Comparison of ENCODE assay signal across 20 cellular contexts in genomic region chr3:100486808-100487207, GRCh38. TPM values are rescaled to one million over a fixed set of nuclear protein-coding genes. Genes with fewer than 3 reads are reported as not detected.
A peak's percentile ranks its signal among the peaks of the same experiment; 100 is the strongest.
DNase-seq lines count a peak whose midpoint lies in the region; ATAC-seq, FAIRE-seq and TF ChIP-seq lines count a peak whose summit lies in the region.
"Had no signal": no experiment of that assay in that cellular context is flagged by ENCODE, and none has a peak within 500 bp of the region (broad histone marks: within the 10 kb centered on the region; RNA-seq: fewer than 3 reads in every experiment).

No MANE protein-coding gene starts in this region.

- H3K9me3 ChIP-seq in GM23248 (ENCODE audit: low read depth) (no peaks in the 10 kb centered on the region), HEK293 (ENCODE audit: control insufficient read depth, insufficient read depth, low read depth, low read length) (no peaks in the 10 kb centered on the region), endothelial cell of umbilical vein (replicated peaks; ENCODE audit: control insufficient read depth, insufficient read depth, low read length) (no peaks in the 10 kb centered on the region), keratinocyte (ENCODE audit: control insufficient read depth, low read depth, low read length) (no peaks in the 10 kb centered on the region), spleen (no peaks in the 10 kb centered on the region)
- H3K9me3 ChIP-seq: BE2C, HAP-1 had no signal

- dilution Hi-C loops in endothelial cell of umbilical vein (cut with MboI; ENCODE audit: extremely low pct_ligation_motif_present, low sequenced_read_pairs) (no loop called here), keratinocyte (cut with MboI; ENCODE audit: extremely low pct_ligation_motif_present, low sequenced_read_pairs) (no loop called here)

- CTCF ChIA-PET in HEK293 (lab: Yijun Ruan, JAX) (interaction anchor here (1.4 kb wide), 1 partner anchor 24 kb away, joined by 3 read pairs; no protein-coding TSS in a partner anchor), endothelial cell of umbilical vein (lab: Charles Lee) (interaction anchor here (0.7 kb wide), 1 partner anchor 24 kb away, joined by 3 read pairs; no protein-coding TSS in a partner anchor)

- no peak overlapping the region for H3K4me3 ChIP-seq in GM23248
- H3K4me3 ChIP-seq in HEK293 (ENCODE audit: low read depth, low read length), result no peak overlapping the region
- no peak overlapping the region for H3K4me3 ChIP-seq in endothelial cell of umbilical vein (replicated peaks in 1 of 3; ENCODE audit: insufficient read depth in 1 of 3, low read depth in 1 of 3, low read length in 3 of 3)
- H3K4me3 ChIP-seq in keratinocyte (ENCODE audit: control insufficient read depth in 2 of 3, extremely low read depth in 1 of 3, insufficient read depth in 2 of 3, low read depth in 1 of 3, low read length in 3 of 3), result no peak overlapping the region
- H3K4me3 ChIP-seq in coronary artery, result no peak overlapping the region
- no peak overlapping the region for H3K4me3 ChIP-seq in spleen
- H3K4me3 ChIP-seq: GM12878, HAP-1 had no signal

- no peaks in the 10 kb centered on the region for H3K4me1 Mint-ChIP-seq in stimulated activated memory B cell treated with anti-CD40 and anti-IgM and Interleukin-4, amounts not matched to agents 10 μg/mL and 1 μg/mL and 100 μg/mL, for 72 hours

- no peaks in the 10 kb centered on the region for H3K9me2 ChIP-seq in GM23248 (ENCODE audit: insufficient read depth)

- H3K27ac Mint-ChIP-seq in stimulated activated memory B cell treated with anti-CD40 and anti-IgM and Interleukin-4, amounts not matched to agents 10 μg/mL and 1 μg/mL and 100 μg/mL, for 72 hours, result no peak overlapping the region
- H3K27ac Mint-ChIP-seq: CD4-positive, CD25-positive, alpha-beta regulatory T cell had no signal

- no peaks in the 10 kb centered on the region for H3K79me2 ChIP-seq in GM23248 (ENCODE audit: insufficient read depth)
- no peaks in the 10 kb centered on the region for H3K79me2 ChIP-seq in endothelial cell of umbilical vein (ENCODE audit: control insufficient read depth, insufficient read depth, low read length)
- H3K79me2 ChIP-seq in keratinocyte (ENCODE audit: control insufficient read depth, insufficient read depth, low read length), result no peaks in the 10 kb centered on the region

- H3K9me3 Mint-ChIP-seq in stimulated activated memory B cell treated with anti-CD40 and anti-IgM and Interleukin-4, amounts not matched to agents 10 μg/mL and 1 μg/mL and 100 μg/mL, for 72 hours, result no peaks in the 10 kb centered on the region
- H3K9me3 Mint-ChIP-seq: CD8-positive, alpha-beta memory T cell had no signal

- FAIRE-seq in endothelial cell of umbilical vein (lab: Jason Lieb, UNC), result no peak
- FAIRE-seq in keratinocyte (lab: Jason Lieb, UNC), result peak; percentile 13
- FAIRE-seq: A204.1, GM12878 had no signal

- in situ Hi-C loops in GM23248 (cut with MboI), result no loop called here

- H3K36me3 Mint-ChIP-seq in stimulated activated memory B cell treated with anti-CD40 and anti-IgM and Interleukin-4, amounts not matched to agents 10 μg/mL and 1 μg/mL and 100 μg/mL, for 72 hours, result no peaks in the 10 kb centered on the region
- H3K36me3 Mint-ChIP-seq: CD4-positive, CD25-positive, alpha-beta regulatory T cell; CD8-positive, alpha-beta memory T cell had no signal

- H3K4me2 ChIP-seq in GM23248 (ENCODE audit: unreplicated experiment) (no peak overlapping the region), endothelial cell of umbilical vein (ENCODE audit: insufficient read depth, low read length) (no peak overlapping the region), keratinocyte (ENCODE audit: control insufficient read depth, extremely low read depth, insufficient read depth, low read depth, low read length) (no peak overlapping the region)

- no peaks in the 10 kb centered on the region for H3K27me3 ChIP-seq in GM23248 (replicated peaks; ENCODE audit: insufficient read depth)
- peaks cover 13 to 16% of the 10 kb centered on the region in 2 experiments for H3K27me3 ChIP-seq in endothelial cell of umbilical vein (ENCODE audit: control insufficient read depth in 2 of 2, insufficient read depth in 2 of 2, low read length in 2 of 2)
- H3K27me3 ChIP-seq in keratinocyte (ENCODE audit: control insufficient read depth, extremely low read depth, insufficient read depth, low read length), result no peaks in the 10 kb centered on the region
- peaks cover 0 to 4% (median 0%) of the 10 kb centered on the region in 7 donors for H3K27me3 ChIP-seq in spleen (replicated peaks in 1 of 7)
- H3K27me3 ChIP-seq: BE2C had no signal

- WGBS in GM23248 (ENCODE audit: low coverage in 1 of 2, low lambda C conversion rate in 2 of 2, missing lambda C conversion rate in 2 of 2), 2 experiments, result 80 to 82% methylated on average over 2 of the region's 2 CpGs
- 77 to 87% (median 81%) methylated on average over 2 of the region's 2 CpGs for WGBS in spleen, 5 donors

- no peak overlapping the region for H3K4me3 Mint-ChIP-seq in stimulated activated memory B cell treated with anti-CD40 and anti-IgM and Interleukin-4, amounts not matched to agents 10 μg/mL and 1 μg/mL and 100 μg/mL, for 72 hours
- H3K4me3 Mint-ChIP-seq: CD4-positive, CD25-positive, alpha-beta regulatory T cell; CD8-positive, alpha-beta memory T cell had no signal

- H3K27ac ChIP-seq in GM23248 (no peak overlapping the region), HEK293 (ENCODE audit: extremely low read depth, low read depth, low read length) (no peak overlapping the region), endothelial cell of umbilical vein (ENCODE audit: insufficient read depth, low read depth, low read length) (no peak overlapping the region), keratinocyte (ENCODE audit: control insufficient read depth, insufficient read depth, low read length) (no peak overlapping the region), coronary artery (no peak overlapping the region), spleen (no peak overlapping the region)

- H2AFZ ChIP-seq in GM23248 (no peak overlapping the region), endothelial cell of umbilical vein (ENCODE audit: low read depth, low read length) (no peak overlapping the region), keratinocyte (ENCODE audit: control insufficient read depth, low read length) (no peak overlapping the region)

- H3K4me1 ChIP-seq in GM23248 (ENCODE audit: insufficient read depth), result peaks cover 6% of the 10 kb centered on the region; the same call in 1 of the 2 replicates
- H3K4me1 ChIP-seq in HEK293 (ENCODE audit: control insufficient read depth, insufficient read depth, low read length), result no peaks in the 10 kb centered on the region
- H3K4me1 ChIP-seq in endothelial cell of umbilical vein (ENCODE audit: control insufficient read depth, extremely low read depth, insufficient read depth, low read length), result peaks cover 1% of the 10 kb centered on the region
- peaks cover 4% of the 10 kb centered on the region for H3K4me1 ChIP-seq in keratinocyte (ENCODE audit: control insufficient read depth, extremely low read depth, insufficient read depth, low read length)
- H3K4me1 ChIP-seq in spleen, result peaks cover 0 to 5% (median 3%) of the 10 kb centered on the region in 6 donors
- H3K4me1 ChIP-seq: BE2C had no signal

- DNase-seq in GM23248, result peak; percentile 30
- no peak for DNase-seq in endothelial cell of umbilical vein (ENCODE audit: low read depth, low spot score)
- DNase-seq in keratinocyte (ENCODE audit: low read depth, low spot score), result no peak
- no peak for DNase-seq in coronary artery (ENCODE audit: low spot score)
- DNase-seq in spleen, result no peak
- DNase-seq: ACHN; BE2C; C1 segment of cervical spinal cord; CD4-positive, CD25-positive, alpha-beta regulatory T cell; CD8-positive, alpha-beta memory T cell; COR-L47; DMS 273 treated with DMSO at 0.1 percent for 48 hours; DMS53; DND-41; EL had no signal

- BruUV-seq in endothelial cell of umbilical vein (replicated peaks; lab: Mats Ljungman, UMichigan), result no TSS peak

- TF ChIP-seq POLR2A in endothelial cell of umbilical vein (IDR thresholded peaks at IDR 0.05; ENCODE audit: low read depth, low read length) (no peak), spleen (IDR thresholded peaks at IDR 0.05) (no peak)

- POLR2A ChIA-PET in HEK293 (lab: Yijun Ruan, JAX), result no interaction called here
- POLR2A ChIA-PET in endothelial cell of umbilical vein (lab: Charles Lee), result no interaction called here

- no peaks in the 10 kb centered on the region for H3K36me3 ChIP-seq in GM23248 (ENCODE audit: low read depth)
- H3K36me3 ChIP-seq in HEK293 (ENCODE audit: control insufficient read depth in 2 of 2, insufficient read depth in 1 of 2, low read length in 2 of 2), result no peaks in the 10 kb centered on the region
- H3K36me3 ChIP-seq in endothelial cell of umbilical vein (ENCODE audit: control insufficient read depth in 2 of 2, extremely low read depth in 1 of 2, insufficient read depth in 2 of 2, low read length in 2 of 2), result no peaks in the 10 kb centered on the region
- H3K36me3 ChIP-seq in keratinocyte (ENCODE audit: control insufficient read depth in 2 of 2, extremely low read depth in 1 of 2, insufficient read depth in 2 of 2, low read length in 2 of 2), result no peaks in the 10 kb centered on the region
- H3K36me3 ChIP-seq in spleen, result no peaks in the 10 kb centered on the region
- H3K36me3 ChIP-seq: BE2C, HAP-1 had no signal

- H3K9ac ChIP-seq in GM23248, result no peak overlapping the region
- no peak overlapping the region for H3K9ac ChIP-seq in endothelial cell of umbilical vein (replicated peaks; ENCODE audit: extremely low read depth, insufficient read depth, low read length)
- no peak overlapping the region for H3K9ac ChIP-seq in keratinocyte (ENCODE audit: control insufficient read depth, extremely low read depth, insufficient read depth, low read length)

- intact Hi-C loops in endothelial cell of umbilical vein (cut with micrococcal nuclease), result no loop called here
- intact Hi-C loops in spleen (cut with DNase I; ENCODE audit: low total_unique reads), result no loop called here

- H3K9me1 ChIP-seq in endothelial cell of umbilical vein (replicated peaks; ENCODE audit: control insufficient read depth, extremely low read depth, insufficient read depth, low read length) (no peaks in the 10 kb centered on the region), keratinocyte (ENCODE audit: control insufficient read depth, extremely low read depth, insufficient read depth, low read length) (no peaks in the 10 kb centered on the region)

- no peak for ATAC-seq in stimulated activated memory B cell treated with anti-CD40 and anti-IgM and Interleukin-4, amounts not matched to agents 10 μg/mL and 1 μg/mL and 100 μg/mL, for 72 hours
- ATAC-seq: GM12878 had no signal

- H3F3A ChIP-seq in GM23248 (ENCODE audit: insufficient read depth), result no peaks in the 10 kb centered on the region; the same call in 1 of the 2 replicates

- peaks cover 29% of the 10 kb centered on the region for H3K27me3 Mint-ChIP-seq in stimulated activated memory B cell treated with anti-CD40 and anti-IgM and Interleukin-4, amounts not matched to agents 10 μg/mL and 1 μg/mL and 100 μg/mL, for 72 hours

- TF ChIP-seq CTCF in HEK293 (tag by site-specific recombination; IDR thresholded peaks at IDR 0.05) (no peak), endothelial cell of umbilical vein (IDR thresholded peaks at IDR 0.05; ENCODE audit: extremely low read depth in 1 of 2, insufficient read depth in 1 of 2, low read depth in 1 of 2, low read length in 2 of 2) (no peak), keratinocyte (optimal IDR thresholded peaks at IDR 0.05 in 1 of 3, IDR thresholded peaks at IDR 0.05 in 1 of 3, conservative IDR thresholded peaks at IDR 0.05 in 1 of 3; ENCODE audit: extremely low read depth in 1 of 3, insufficient read depth in 2 of 3, low read length in 3 of 3) (no peak), coronary artery (IDR thresholded peaks at IDR 0.05) (no peak), spleen (IDR thresholded peaks at IDR 0.05 in 8 of 11, conservative IDR thresholded peaks at IDR 0.05 in 3 of 11) (no peak)

- H4K20me1 ChIP-seq in GM23248 (ENCODE audit: insufficient read depth) (no peaks in the 10 kb centered on the region), endothelial cell of umbilical vein (replicated peaks; ENCODE audit: control insufficient read depth, extremely low read depth, insufficient read depth, low read length) (no peaks in the 10 kb centered on the region), keratinocyte (ENCODE audit: control insufficient read depth, extremely low read depth, insufficient read depth, low read length) (no peaks in the 10 kb centered on the region)

RNA-seq across cellular contexts. Expression of gene TMEM45A, which starts 5.6 kb away (rescaled TPM):
- total RNA-seq in GM23248 (2014; rRNA removed; shearing (Covaris generic)), result 84.9 and 87.7 TPM in 2 replicates
- polyA plus RNA-seq in GM23248 (2016; fragmentation: Nextera tagmentation; extraction: Ambion mirVana) (133 and 134 TPM in 2 replicates), endothelial cell of umbilical vein (6.6 and 8.6 TPM in 2 replicates), keratinocyte (29.7 to 61.1 TPM (median 57.2 TPM) in 3 replicates), spleen (1 to 10 TPM; 1.2 to 3.7 (median 1.9) TPM)
- total RNA-seq in endothelial cell of umbilical vein (5.4 and 5.6 TPM in 2 replicates), spleen (10 to 100 TPM in 2 of 7 donors, 1 to 10 TPM in 5; 4.4 to 13.4 (median 6.3) TPM)
- 5.4 and 5.7 TPM in 2 replicates for polyA plus RNA-seq in endothelial cell of umbilical vein (2011; cell fraction: cytosol; rRNA removed)
- 2.5 and 2.9 TPM in 2 replicates for polyA plus RNA-seq in endothelial cell of umbilical vein (2011; cell fraction: nucleus; rRNA removed)
- 3.5 and 3.6 TPM in 2 replicates for polyA plus RNA-seq in endothelial cell of umbilical vein (2012)
- polyA minus RNA-seq in endothelial cell of umbilical vein (5.6 and 6.4 TPM in 2 replicates), keratinocyte (5.7 to 55.0 TPM (median 30.0 TPM) in 3 replicates)
- 3.3 TPM for polyA minus RNA-seq in endothelial cell of umbilical vein (2011; cell fraction: cytosol; rRNA and poly(A)+ RNA removed)
- 2.1 and 2.4 TPM in 2 replicates for polyA minus RNA-seq in endothelial cell of umbilical vein (2011; cell fraction: nucleus; rRNA and poly(A)+ RNA removed)
- polyA plus RNA-seq in keratinocyte (2011; ENCODE audit: low read depth), result 294 TPM
- polyA plus RNA-seq in keratinocyte (2011; cell fraction: cytosol; rRNA removed), result 29.0 and 46.3 TPM in 2 replicates
- polyA plus RNA-seq in keratinocyte (2011; cell fraction: nucleus; rRNA removed), result 37.4 and 69.0 TPM in 2 replicates
- 28.0 and 849 TPM in 2 replicates for polyA plus RNA-seq in keratinocyte (2012; ENCODE audit: low replicate concordance)
- polyA minus RNA-seq in keratinocyte (2011; cell fraction: cytosol; rRNA and poly(A)+ RNA removed), result 16.1 TPM
- 31.0 and 41.1 TPM in 2 replicates for polyA minus RNA-seq in keratinocyte (2011; cell fraction: nucleus; rRNA and poly(A)+ RNA removed)
- polyA plus RNA-seq: CD4-positive, CD25-positive, alpha-beta regulatory T cell; CD8-positive, alpha-beta memory T cell had no signal
